ENCODE assay signal across 13 cellular contexts in genomic region chrX:41666251-41666650, GRCh38. TPM values are rescaled to one million over a fixed set of nuclear protein-coding genes. Genes with fewer than 3 reads are reported as not detected.
DNase-seq lines count a peak whose midpoint lies in the region; ATAC-seq and TF ChIP-seq lines count a peak whose summit lies in the region.
"Had no signal": no experiment of that assay in that cellular context is flagged by ENCODE, and none has a peak within 500 bp of the region (broad histone marks: within the 10 kb centered on the region; RNA-seq: fewer than 3 reads in every experiment).

No MANE protein-coding gene starts in this region.

- ATAC-seq in left lobe of liver (peak; percentile 29), HG02970 (IDR thresholded peaks at IDR 0.05; ENCODE audit: low FRiP score, unreplicated experiment) (no peak)

- no peaks in the 10 kb centered on the region for H3K36me3 ChIP-seq in vagina

- H3K27me3 ChIP-seq in vagina = no peaks in the 10 kb centered on the region

- peaks cover 11% of the 10 kb centered on the region for H3K4me1 ChIP-seq in vagina

- DNase-seq in GM03348 (ENCODE audit: low spot score) (peak; percentile 3), NB4 (ENCODE audit: low read depth) (peak; percentile 41), left lobe of liver (ENCODE audit: low spot score) (no peak), vagina (ENCODE audit: extremely low spot score in 2 of 2) (no peak), AG08395 (ENCODE audit: low spot score) (no peak)
- no peak for DNase-seq in central memory CD4-positive, alpha-beta T cell
- DNase-seq: dorsolateral prefrontal cortex; NCI-H526 treated with DMSO at 0.1 percent for 48 hours; stimulated activated CD8-positive, alpha-beta memory T cell treated with anti-CD3 and anti-CD28 coated beads, Interleukin-4, amount 100 ng/mL, for 48 hours had no signal

- intact Hi-C loops in vagina (cut with DNase I) = no loop called here

- H3K4me3 ChIP-seq in NB4 (ENCODE audit: low read depth, low read length) (no peak overlapping the region), vagina (no peak overlapping the region)
- H3K4me3 ChIP-seq: dorsolateral prefrontal cortex, skin epidermis had no signal

- no peaks in the 10 kb centered on the region for H3K27me3 Mint-ChIP-seq in activated naive CD8-positive, alpha-beta T cell

- H3K9me3 ChIP-seq in vagina = no peaks in the 10 kb centered on the region

- no peaks in the 10 kb centered on the region for H3K9me3 Mint-ChIP-seq in activated naive CD8-positive, alpha-beta T cell (ENCODE audit: low read depth)

- peaks cover 44% of the 10 kb centered on the region for H3K4me1 Mint-ChIP-seq in activated naive CD8-positive, alpha-beta T cell (ENCODE audit: low read depth)

- H3K4me3 Mint-ChIP-seq in activated naive CD8-positive, alpha-beta T cell = peak overlapping the region; percentile 56

- TF ChIP-seq CTCF in NB4 (IDR thresholded peaks at IDR 0.05; ENCODE audit: low read depth, low read length) (no peak), vagina (IDR thresholded peaks at IDR 0.05) (no peak)

- peaks cover 7% of the 10 kb centered on the region for H3K36me3 Mint-ChIP-seq in activated naive CD8-positive, alpha-beta T cell

- TF ChIP-seq POLR2A in NB4 (IDR thresholded peaks at IDR 0.05; ENCODE audit: extremely low read depth, insufficient read length) (no peak), vagina (IDR thresholded peaks at IDR 0.05) (no peak)

- H3K27ac ChIP-seq in vagina = no peak overlapping the region
- H3K27ac ChIP-seq: dorsolateral prefrontal cortex, skin epidermis had no signal

- peak overlapping the region; percentile 83 for H3K27ac Mint-ChIP-seq in activated naive CD8-positive, alpha-beta T cell

RNA-seq across cellular contexts. Expression of gene GPR34, which starts 22.5 kb away (rescaled TPM):
- total RNA-seq in left lobe of liver (1.2 TPM), vagina (3.2 TPM)
- total RNA-seq: T-helper 2 cell treated with Interferon-gamma antibody and Interleukin-4, amounts not matched to agents 100 ng/mL and 5 ng/mL, for 36 hours had no signal

RNA-seq across cellular contexts. Expression of gene GPR82, which starts 57.7 kb away (rescaled TPM):
- total RNA-seq in left lobe of liver (0.28 TPM), vagina (not detected)

Comparison
In these comparisons a context has a peak if more than half of its experiments do, and no peak if none do; other contexts are left out.
1. DNase-seq: peak in GM03348 (single experiment) and NB4 (single experiment); none in left lobe of liver (single experiment), central memory CD4-positive, alpha-beta T cell (single experiment), vagina (0 of 2) and AG08395 (single experiment).